In genomic region chr1:30766948-30767347, GRCh38 we compare ENCODE assay signal across 11 cellular contexts. TPM values are rescaled to one million over a fixed set of nuclear protein-coding genes. Genes with fewer than 3 reads are reported as not detected.
DNase-seq lines count a peak whose midpoint lies in the region; ATAC-seq, FAIRE-seq and TF ChIP-seq lines count a peak whose summit lies in the region.
"Not testable (repeated sequence)": the region's sequence is repeated elsewhere in the genome, so short reads cannot be mapped to it uniquely, and the experiment has no call there.
"Had no signal": no experiment of that assay in that cellular context is flagged by ENCODE, and none has a peak within 500 bp of the region (broad histone marks: within the 10 kb centered on the region; RNA-seq: fewer than 3 reads in every experiment).

No MANE protein-coding gene starts in this region.

- H3K4me2 ChIP-seq in GM12878 (ENCODE audit: control insufficient read depth, insufficient read depth), result not testable (repeated sequence)

- not testable (repeated sequence) for TF ChIP-seq POLR2A in GM12878 (IDR thresholded peaks at IDR 0.05; ENCODE audit: low read depth, low read length)

- H3K36me3 ChIP-seq in GM12878 (ENCODE audit: control insufficient read depth in 2 of 2, insufficient read depth in 2 of 2, low read length in 1 of 2), result not testable (repeated sequence)

- DNase-seq in T-helper 17 cell; activated CD8-positive, alpha-beta T cell treated with anti-CD3 and anti-CD28 coated beads for 36 hours; GM12878 (ENCODE audit: low read depth, low spot score): not testable (repeated sequence)
- DNase-seq in Right ventricle myocardium superior, result peak; percentile 3

- WGBS in GM12878 (ENCODE audit: insufficient coverage, insufficient replicate concordance, low lambda C conversion rate, missing lambda C conversion rate), result 89% methylated on average over 8 of the region's 8 CpGs

- FAIRE-seq in GM12878 (lab: Jason Lieb, UNC), result not testable (repeated sequence)

- peaks cover 16% of the 10 kb centered on the region for H3K79me2 ChIP-seq in GM12878 (ENCODE audit: control insufficient read depth, insufficient read depth, low read length)

- in situ Hi-C loops in GM12878 (cut with MboI), result not testable (repeated sequence)

- not testable (repeated sequence) for H3K9ac ChIP-seq in GM12878 (ENCODE audit: control insufficient read depth, insufficient read depth, low read length)

- H3K27me3 ChIP-seq in GM12878 (replicated peaks in 1 of 2; ENCODE audit: control insufficient read depth in 2 of 2, insufficient read depth in 2 of 2, low read length in 1 of 2), result not testable (repeated sequence)

- H2AFZ ChIP-seq in GM12878 (ENCODE audit: control insufficient read depth, low read depth, low read length), result not testable (repeated sequence)

- RAD21 ChIA-PET in GM12878 (lab: Charles Lee; ENCODE audit: unreplicated experiment), result interaction anchor here (1.9 to 17.1 kb wide), 4 partner anchors 12 to 48 kb away, joined by 5 to 462 read pairs (median 104); no protein-coding TSS in a partner anchor

- H3K4me3 Mint-ChIP-seq in T-helper 17 cell; activated T-helper 17 cell treated with anti-CD3 and anti-CD28 coated beads, Interleukin-2, amount 50 U/mL, for 72 hours; stimulated activated memory B cell treated with anti-CD40 and anti-IgM and Interleukin-4, amounts not matched to agents 10 μg/mL and 1 μg/mL and 100 μg/mL, for 72 hours: not testable (repeated sequence)
- peak overlapping the region; percentile 9 for H3K4me3 Mint-ChIP-seq in activated CD8-positive, alpha-beta T cell treated with anti-CD3 and anti-CD28 coated beads for 36 hours

- TF ChIP-seq EP300 in GM12878 (IDR thresholded peaks at IDR 0.05; ENCODE audit: borderline replicate concordance in 1 of 2, control insufficient read depth in 1 of 2, low read depth in 2 of 2, low read length in 2 of 2), result not testable (repeated sequence)

- H3K36me3 Mint-ChIP-seq in T-helper 17 cell (ENCODE audit: low read depth); activated CD8-positive, alpha-beta T cell treated with anti-CD3 and anti-CD28 coated beads for 36 hours (ENCODE audit: low read depth); activated T-helper 17 cell treated with anti-CD3 and anti-CD28 coated beads, Interleukin-2, amount 50 U/mL, for 72 hours (ENCODE audit: low read depth); stimulated activated memory B cell treated with anti-CD40 and anti-IgM and Interleukin-4, amounts not matched to agents 10 μg/mL and 1 μg/mL and 100 μg/mL, for 72 hours: not testable (repeated sequence)

- peaks cover 19% of the 10 kb centered on the region for H3K4me1 Mint-ChIP-seq in T-helper 17 cell
- peaks cover 60% of the 10 kb centered on the region for H3K4me1 Mint-ChIP-seq in activated CD8-positive, alpha-beta T cell treated with anti-CD3 and anti-CD28 coated beads for 36 hours (ENCODE audit: low read depth)
- not testable (repeated sequence) for H3K4me1 Mint-ChIP-seq in activated T-helper 17 cell treated with anti-CD3 and anti-CD28 coated beads, Interleukin-2, amount 50 U/mL, for 72 hours
- peaks cover 55% of the 10 kb centered on the region for H3K4me1 Mint-ChIP-seq in stimulated activated memory B cell treated with anti-CD40 and anti-IgM and Interleukin-4, amounts not matched to agents 10 μg/mL and 1 μg/mL and 100 μg/mL, for 72 hours

- SMC1A ChIA-PET in GM12878 (lab: Charles Lee; ENCODE audit: uncharacterized antibody, unreplicated experiment), result interaction anchor here (1.4 to 16.4 kb wide), 4 partner anchors 12 to 48 kb away, joined by 4 to 440 read pairs (median 12); no protein-coding TSS in a partner anchor

- ATAC-seq in T-helper 17 cell; activated CD8-positive, alpha-beta T cell treated with anti-CD3 and anti-CD28 coated beads for 36 hours; activated T-helper 17 cell treated with anti-CD3 and anti-CD28 coated beads, Interleukin-2, amount 50 U/mL, for 72 hours (replicated peaks); GM12878; Right ventricle myocardium superior (ENCODE audit: poor library complexity); stimulated activated memory B cell treated with anti-CD40 and anti-IgM and Interleukin-4, amounts not matched to agents 10 μg/mL and 1 μg/mL and 100 μg/mL, for 72 hours: not testable (repeated sequence)

- not testable (repeated sequence) for BruUV-seq in GM12878 (replicated peaks; lab: Mats Ljungman, UMichigan)

- not testable (repeated sequence) for H3K27ac ChIP-seq in GM12878 (ENCODE audit: control insufficient read depth, insufficient read depth)

- not testable (repeated sequence) for H4K20me1 ChIP-seq in GM12878 (ENCODE audit: control insufficient read depth, insufficient read depth)

- H3K4me1 ChIP-seq in GM12878 (ENCODE audit: control insufficient read depth, insufficient read depth, low read length), result peaks cover 57% of the 10 kb centered on the region

- not testable (repeated sequence) for H3K9me3 Mint-ChIP-seq in activated CD8-positive, alpha-beta T cell treated with anti-CD3 and anti-CD28 coated beads for 36 hours; activated T-helper 17 cell treated with anti-CD3 and anti-CD28 coated beads, Interleukin-2, amount 50 U/mL, for 72 hours; stimulated activated memory B cell treated with anti-CD40 and anti-IgM and Interleukin-4, amounts not matched to agents 10 μg/mL and 1 μg/mL and 100 μg/mL, for 72 hours

- peak overlapping the region; percentile 3 for H3K27ac Mint-ChIP-seq in T-helper 17 cell
- H3K27ac Mint-ChIP-seq in activated CD8-positive, alpha-beta T cell treated with anti-CD3 and anti-CD28 coated beads for 36 hours, result peak overlapping the region; percentile 8
- H3K27ac Mint-ChIP-seq in activated T-helper 17 cell treated with anti-CD3 and anti-CD28 coated beads, Interleukin-2, amount 50 U/mL, for 72 hours, result peak overlapping the region; percentile 50
- H3K27ac Mint-ChIP-seq in stimulated activated memory B cell treated with anti-CD40 and anti-IgM and Interleukin-4, amounts not matched to agents 10 μg/mL and 1 μg/mL and 100 μg/mL, for 72 hours, result peak overlapping the region; percentile 90

- intact Hi-C loops in activated CD8-positive, alpha-beta T cell treated with anti-CD3 and anti-CD28 coated beads for 36 hours (cut with micrococcal nuclease); GM12878 (cut with micrococcal nuclease; ENCODE audit: unreplicated experiment); Right ventricle myocardium superior (cut with DNase I): not testable (repeated sequence)

- not testable (repeated sequence) for TF ChIP-seq CTCF in activated CD8-positive, alpha-beta T cell treated with anti-CD3 and anti-CD28 coated beads for 36 hours (IDR thresholded peaks at IDR 0.05); GM12878 (IDR thresholded peaks at IDR 0.05 in 2 of 3, conservative IDR thresholded peaks at IDR 0.05 in 1 of 3; ENCODE audit: control insufficient read depth in 2 of 3, extremely low read depth in 1 of 3, insufficient read depth in 1 of 3, low read depth in 3 of 3, low read length in 3 of 3)

- CTCF ChIA-PET in activated CD8-positive, alpha-beta T cell treated with anti-CD3 and anti-CD28 coated beads for 36 hours (lab: Charles Lee), result interaction anchor here (1.6 to 6.2 kb wide), 4 partner anchors 12 to 48 kb away, joined by 6 to 44 read pairs (median 10); no protein-coding TSS in a partner anchor
- CTCF ChIA-PET in GM12878 (lab: Yijun Ruan, JAX), result interaction anchor here (1.0 to 7.0 kb wide), 7 partner anchors 9 to 48 kb away, joined by 3 to 47 read pairs (median 18); no protein-coding TSS in a partner anchor

- H3K4me3 ChIP-seq in GM12878, result not testable (repeated sequence)

- not testable (repeated sequence) for H3K27me3 Mint-ChIP-seq in T-helper 17 cell; activated CD8-positive, alpha-beta T cell treated with anti-CD3 and anti-CD28 coated beads for 36 hours; activated T-helper 17 cell treated with anti-CD3 and anti-CD28 coated beads, Interleukin-2, amount 50 U/mL, for 72 hours; stimulated activated memory B cell treated with anti-CD40 and anti-IgM and Interleukin-4, amounts not matched to agents 10 μg/mL and 1 μg/mL and 100 μg/mL, for 72 hours

- not testable (repeated sequence) for TF ChIP-seq RAD21 in GM12878 (IDR thresholded peaks at IDR 0.05; ENCODE audit: insufficient read depth, low read depth, low read length)

- POLR2A ChIA-PET in activated CD8-positive, alpha-beta T cell treated with anti-CD3 and anti-CD28 coated beads for 36 hours (lab: Charles Lee), result interaction anchor here (0.6 to 24.0 kb wide), 4 partner anchors 11 to 48 kb away, joined by 3 to 671 read pairs (median 11); partner anchors contain the start of genes LAPTM5 and MATN1
- POLR2A ChIA-PET in GM12878 (lab: Charles Lee), result interaction anchor here (1.4 to 20.6 kb wide), 2 partner anchors 9 to 21 kb away, joined by 6 to 741 read pairs; partner anchors contain the start of gene LAPTM5

- not testable (repeated sequence) for H3K9me3 ChIP-seq in T-helper 17 cell (ENCODE audit: control insufficient read depth, low read length, poor library complexity, severe bottlenecking); GM12878 (replicated peaks; ENCODE audit: control insufficient read depth, insufficient read depth, low read length)

RNA-seq across cellular contexts. Expression of gene LAPTM5, which starts 9.4 kb away (rescaled TPM):
- 100 to 1,000 TPM; 563 to 601 TPM for total RNA-seq in T-helper 17 cell
- total RNA-seq in activated CD8-positive, alpha-beta T cell treated with anti-CD3 and anti-CD28 coated beads for 36 hours, result 100 to 1,000 TPM; 229 to 237 TPM
- 100 to 1,000 TPM; 316 to 333 TPM for total RNA-seq in activated T-helper 17 cell treated with anti-CD3 and anti-CD28 coated beads, Interleukin-2, amount 50 U/mL, for 72 hours
- 345 and 349 TPM in 2 replicates for total RNA-seq in GM12878 (2013; cell fraction: nucleolus; rRNA removed)
- total RNA-seq in GM12878 (2014; rRNA removed), result 360 and 370 TPM in 2 replicates
- total RNA-seq in GM12878 (2014; rRNA removed; fragmentation: Illumina TruSeq; extraction: Trizol), result 423 and 431 TPM in 2 replicates
- 740 and 758 TPM in 2 replicates for total RNA-seq in GM12878 (2021)
- 582 TPM for polyA plus RNA-seq in GM12878 (2011; ENCODE audit: low read depth)
- polyA plus RNA-seq in GM12878 (2011; rRNA removed), result 411 and 682 TPM in 2 replicates
- 985 and 1,156 TPM in 2 replicates for polyA plus RNA-seq in GM12878 (2011; cell fraction: cytosol; rRNA removed)
- 492 and 615 TPM in 2 replicates for polyA plus RNA-seq in GM12878 (2011; cell fraction: nucleus; rRNA removed)
- 791 and 943 TPM in 2 replicates for polyA plus RNA-seq in GM12878 (2012)
- polyA plus RNA-seq in GM12878 (2014; fragmentation: Illumina TruSeq; extraction: Trizol), result 972 and 1,013 TPM in 2 replicates
- 10 to 100 TPM; 24.1 to 48.8 TPM for polyA plus RNA-seq in GM12878 (2014; fragmentation: Nextera tagmentation; extraction: Ambion mirVana)
- polyA plus RNA-seq in GM12878 (2014; rRNA removed), result 675 and 692 TPM in 2 replicates
- 1,000 to 10,000 TPM in 1 of 2 experiments, 100 to 1,000 TPM in 1; 977 to 1,034 TPM for polyA plus RNA-seq in GM12878 (2016; fragmentation: Nextera tagmentation; extraction: Ambion mirVana)
- 1,330 and 1,556 TPM in 2 replicates for polyA minus RNA-seq in GM12878 (2011; rRNA and poly(A)+ RNA removed)
- polyA minus RNA-seq in GM12878 (2011; cell fraction: cytosol; rRNA and poly(A)+ RNA removed), result 364 and 402 TPM in 2 replicates
- polyA minus RNA-seq in GM12878 (2011; cell fraction: nucleus; rRNA and poly(A)+ RNA removed), result 131 and 171 TPM in 2 replicates
- 19.5 TPM for total RNA-seq in Right ventricle myocardium superior
- total RNA-seq: A673, G401 had no signal

RNA-seq across cellular contexts. Expression of gene MATN1, which starts 43.6 kb away (rescaled TPM):
- total RNA-seq in T-helper 17 cell (1 to 10 TPM; 2.1 to 3.7 TPM), GM12878 (2014; rRNA removed) (0.11 and 0.27 TPM in 2 replicates), GM12878 (2014; rRNA removed; fragmentation: Illumina TruSeq; extraction: Trizol) (0.04 TPM in 1 of 2 replicates, not detected in the other), GM12878 (2021) (0.21 and 0.24 TPM in 2 replicates), Right ventricle myocardium superior (not detected)
- 1 to 10 TPM in 1 of 2 experiments, under 1 TPM in 1; 0.45 to 1.4 TPM for total RNA-seq in activated CD8-positive, alpha-beta T cell treated with anti-CD3 and anti-CD28 coated beads for 36 hours
- under 1 TPM; 0.26 to 0.52 TPM for total RNA-seq in activated T-helper 17 cell treated with anti-CD3 and anti-CD28 coated beads, Interleukin-2, amount 50 U/mL, for 72 hours
- total RNA-seq in GM12878 (2013; cell fraction: nucleolus; rRNA removed), result 0.51 and 1.9 TPM in 2 replicates
- polyA plus RNA-seq in GM12878 (2011; ENCODE audit: low read depth), result 0.31 TPM
- polyA plus RNA-seq in GM12878 (2011; rRNA removed) (0.36 and 0.50 TPM in 2 replicates), GM12878 (2014; fragmentation: Illumina TruSeq; extraction: Trizol) (0.07 and 0.11 TPM in 2 replicates), GM12878 (2014; fragmentation: Nextera tagmentation; extraction: Ambion mirVana) (under 1 TPM in 1 of 2 experiments, not detected in 1; 0.07 TPM), GM12878 (2014; rRNA removed) (0.10 and 0.46 TPM in 2 replicates), GM12878 (2016; fragmentation: Nextera tagmentation; extraction: Ambion mirVana) (under 1 TPM; 0.09 to 0.44 TPM)
- 0.67 and 0.77 TPM in 2 replicates for polyA plus RNA-seq in GM12878 (2011; cell fraction: cytosol; rRNA removed)
- 1.5 and 2.1 TPM in 2 replicates for polyA plus RNA-seq in GM12878 (2011; cell fraction: nucleus; rRNA removed)
- 0.48 and 0.60 TPM in 2 replicates for polyA plus RNA-seq in GM12878 (2012)
- 0.22 and 0.72 TPM in 2 replicates for polyA minus RNA-seq in GM12878 (2011; rRNA and poly(A)+ RNA removed)
- not detected in 2 replicates for polyA minus RNA-seq in GM12878 (2011; cell fraction: cytosol; rRNA and poly(A)+ RNA removed)
- 0.67 and 1.3 TPM in 2 replicates for polyA minus RNA-seq in GM12878 (2011; cell fraction: nucleus; rRNA and poly(A)+ RNA removed)
- total RNA-seq: A673 had no signal
- polyA plus RNA-seq: CD14-positive monocyte; CD4-positive, CD25-positive, alpha-beta regulatory T cell; CD8-positive, alpha-beta memory T cell had no signal

Comparison
In these comparisons a context has a peak if more than half of its experiments do, and no peak if none do; other contexts are left out.
1. H3K27ac Mint-ChIP-seq: peak in every context shown above with its lines; median percentile 90 in stimulated activated memory B cell treated with anti-CD40 and anti-IgM and Interleukin-4, amounts not matched to agents 10 μg/mL and 1 μg/mL and 100 μg/mL, for 72 hours; 50 in activated T-helper 17 cell treated with anti-CD3 and anti-CD28 coated beads, Interleukin-2, amount 50 U/mL, for 72 hours; 8 in activated CD8-positive, alpha-beta T cell treated with anti-CD3 and anti-CD28 coated beads for 36 hours; 3 in T-helper 17 cell.
2. RNA of gene LAPTM5, which starts 9.4 kb away (total RNA-seq): 563 to 601 TPM in T-helper 17 cell, 345 to 758 TPM in GM12878, 316 to 333 TPM in activated T-helper 17 cell treated with anti-CD3 and anti-CD28 coated beads, Interleukin-2, amount 50 U/mL, for 72 hours and 229 to 237 TPM in activated CD8-positive, alpha-beta T cell treated with anti-CD3 and anti-CD28 coated beads for 36 hours; 19.5 TPM in Right ventricle myocardium superior (single experiment); every median in the first group is over 10 times any median in the second.